Comparison of ENCODE assay signal across 7 cellular contexts in the genomic region with DNA sequence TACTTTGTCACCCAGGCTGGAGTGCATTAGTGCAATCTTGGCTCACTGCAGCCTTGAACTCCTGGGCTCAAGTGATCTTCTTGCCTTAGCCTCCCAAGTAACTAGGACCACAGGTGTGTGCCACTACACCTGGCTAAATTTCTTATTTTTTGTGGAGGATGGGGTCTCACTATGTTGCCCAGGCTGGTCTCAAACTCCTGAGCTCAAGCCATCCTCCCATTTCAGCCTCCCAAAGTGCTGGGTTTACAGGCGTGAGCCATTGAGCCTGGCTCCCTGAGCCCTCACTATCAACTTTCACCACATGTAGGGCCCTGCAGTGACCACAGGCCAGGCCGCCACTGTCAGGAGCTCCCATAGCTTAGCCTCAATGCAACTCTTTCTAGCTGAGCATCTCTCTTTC.
"Had no signal": no experiment of that assay in that cellular context is flagged by ENCODE, and none has a peak within 500 bp of the region (broad histone marks: within the 10 kb centered on the region; RNA-seq: fewer than 3 reads in every experiment).

No MANE protein-coding gene starts in this region.

- DNase-seq: H9, HCEC 1CT, HFFc6, KG1 had no signal

- H3K4me2 ChIP-seq: GM23338 had no signal

- H3K4me3 ChIP-seq: GM23338 had no signal

- FAIRE-seq: H1, H54 had no signal

- ATAC-seq: GM23338 had no signal
